In the genomic region with DNA sequence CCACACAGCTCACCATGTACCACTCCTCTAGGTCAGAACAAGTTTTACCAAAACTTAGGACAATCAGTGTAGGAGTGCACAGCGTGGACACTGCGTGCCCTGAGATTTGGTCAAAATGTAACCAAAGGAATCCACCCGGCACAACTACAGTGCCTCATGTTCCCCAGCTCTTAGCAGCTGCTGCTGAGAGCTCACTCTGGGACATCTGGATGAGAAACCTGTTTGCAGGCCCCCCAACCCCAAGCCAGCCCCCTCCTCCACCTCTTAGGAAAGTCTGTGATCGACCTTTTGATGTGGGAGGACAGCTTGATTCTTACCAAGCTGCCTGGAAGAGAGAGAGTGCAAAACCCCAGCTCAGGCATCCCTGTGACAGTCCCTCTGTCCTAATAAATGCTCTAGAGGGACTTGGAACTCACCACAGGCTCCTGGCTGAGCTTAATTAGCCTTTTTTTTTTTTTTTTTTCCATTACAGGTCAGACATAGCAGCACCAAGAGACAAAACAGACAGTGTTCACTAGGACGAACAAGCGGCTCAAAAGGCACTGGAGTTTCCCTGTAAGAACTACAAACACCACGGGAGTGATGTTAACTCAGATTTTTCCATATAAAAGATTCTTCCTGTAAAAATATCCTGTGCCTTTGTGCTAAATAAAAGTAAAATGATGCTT, we compare ENCODE assay signal across 1 cellular context.
TF ChIP-seq lines count a peak whose summit lies in the region.

No MANE protein-coding gene starts in this region.

TF ChIP-seq in HepG2, 621 proteins besides CTCF, POLR2A, EP300 and RAD21 (continued from another document):
- TF ChIP-seq PCBP1 (IDR thresholded peaks at IDR 0.05; ENCODE audit: borderline replicate concordance, low read depth, low read length), result no peak
- TF ChIP-seq ZBTB20 (CRISPR knock-in tag; IDR thresholded peaks at IDR 0.05; ENCODE audit: borderline replicate concordance, low read depth), result no peak
- no peak for TF ChIP-seq SAFB2 (CRISPR knock-in tag; IDR thresholded peaks at IDR 0.05; ENCODE audit: borderline replicate concordance, low read depth)
- no peak for TF ChIP-seq ZNF569 (CRISPR knock-in tag; IDR thresholded peaks at IDR 0.05; ENCODE audit: borderline replicate concordance)
- no peak for TF ChIP-seq EHMT2 (IDR thresholded peaks at IDR 0.05; ENCODE audit: borderline replicate concordance, low read depth, low read length)
- TF ChIP-seq ZNF792 (CRISPR knock-in tag; IDR thresholded peaks at IDR 0.05), result no peak
- no peak for TF ChIP-seq ZSCAN25 (CRISPR knock-in tag; IDR thresholded peaks at IDR 0.05)
